Comparison of ENCODE assay signal across 1 cellular context in the genomic region with DNA sequence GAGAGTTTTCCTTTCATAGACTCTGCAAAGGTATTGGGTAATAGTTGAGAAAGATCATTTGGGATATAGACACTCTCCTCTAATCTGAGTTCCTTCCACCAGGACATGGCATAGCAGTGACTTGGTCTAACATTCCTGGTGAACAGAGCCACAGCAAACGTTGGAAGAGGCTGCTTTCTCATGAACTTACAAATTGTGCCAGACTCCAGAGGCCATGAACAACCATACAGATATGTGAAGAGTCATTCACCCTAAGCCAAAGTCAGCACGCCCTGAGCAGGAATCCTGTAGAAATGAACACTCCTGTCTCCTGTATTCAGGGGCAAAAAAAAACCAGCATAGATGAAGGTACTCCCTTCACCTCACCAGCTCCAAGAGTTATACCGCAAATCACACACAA.
TF ChIP-seq lines count a peak whose summit lies in the region.

No MANE protein-coding gene starts in this region.

TF ChIP-seq in HepG2, 621 proteins besides CTCF, POLR2A, EP300 and RAD21:
- TF ChIP-seq CEBPB (IDR thresholded peaks at IDR 0.05; ENCODE audit: borderline replicate concordance, low read depth, low read length) (peak; percentile 25; the same call in 1 of the 2 replicates), IRF2 (CRISPR knock-in tag; IDR thresholded peaks at IDR 0.05) (no peak)
